24 cellular contexts compared by ENCODE assay signal in the genomic region with DNA sequence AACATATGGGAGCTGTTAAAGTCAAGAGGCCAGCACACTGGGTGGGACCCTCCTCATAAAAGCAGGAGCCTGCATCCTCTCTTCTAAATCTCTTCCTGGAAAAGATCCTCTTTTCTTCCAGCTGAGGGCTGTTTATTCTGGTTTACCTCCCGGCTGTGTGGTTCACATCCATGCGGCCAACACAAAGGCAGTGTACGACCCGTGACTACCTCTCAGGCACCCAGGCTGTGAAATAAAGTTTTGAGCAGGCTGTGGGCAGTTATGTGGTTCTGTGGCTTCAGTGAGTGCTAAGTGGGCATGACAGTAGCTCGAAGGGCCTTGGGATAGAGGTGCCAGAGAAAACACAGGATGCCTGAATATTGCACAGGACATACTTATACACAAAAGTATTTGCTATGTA.
"Had no signal": no experiment of that assay in that cellular context is flagged by ENCODE, and none has a peak within 500 bp of the region (broad histone marks: within the 10 kb centered on the region; RNA-seq: fewer than 3 reads in every experiment).

No MANE protein-coding gene starts in this region.

- H3K4me3 Mint-ChIP-seq: activated CD4-positive, alpha-beta memory T cell treated with anti-CD3 and anti-CD28 coated beads, Interleukin-2, amount 10 ng/mL, durations not matched to agents 7 days and 5 days; activated CD4-positive, alpha-beta T cell treated with anti-CD3 and anti-CD28 coated beads for 36 hours; activated naive CD4-positive, alpha-beta T cell treated with anti-CD3 and anti-CD28 coated beads, Interleukin-2, amount 10 ng/mL, durations not matched to agents 7 days and 5 days; activated naive CD8-positive, alpha-beta T cell treated with anti-CD3 and anti-CD28 coated beads for 36 hours; activated T-helper 17 cell treated with anti-CD3 and anti-CD28 coated beads, Interleukin-2, amount 50 U/mL, for 72 hours had no signal

- ATAC-seq: activated CD4-positive, alpha-beta T cell treated with anti-CD3 and anti-CD28 coated beads for 36 hours; activated T-helper 17 cell treated with anti-CD3 and anti-CD28 coated beads, Interleukin-2, amount 50 U/mL, for 72 hours; body of pancreas had no signal

- H3K4me3 ChIP-seq: body of pancreas, Peyer's patch, SJCRH30 had no signal

- H3K36me3 ChIP-seq: Peyer's patch, SJCRH30 had no signal

- H3K4me1 ChIP-seq: Peyer's patch, SJCRH30 had no signal

- H3K36me3 Mint-ChIP-seq: activated naive CD4-positive, alpha-beta T cell treated with anti-CD3 and anti-CD28 coated beads, Interleukin-2, amount 10 ng/mL, durations not matched to agents 7 days and 5 days; activated naive CD8-positive, alpha-beta T cell treated with anti-CD3 and anti-CD28 coated beads for 36 hours had no signal

- H3K9me3 ChIP-seq: body of pancreas, Peyer's patch, SJCRH30, SK-N-SH had no signal

- DNase-seq: activated CD4-positive, alpha-beta memory T cell treated with anti-CD3 and anti-CD28 coated beads, Interleukin-2, amount 10 ng/mL, durations not matched to agents 7 days and 5 days; activated CD4-positive, alpha-beta T cell treated with anti-CD3 and anti-CD28 coated beads for 36 hours; activated CD4-positive, alpha-beta T cell treated with anti-CD3 and anti-CD28 coated beads, Interleukin-2, amount 50 U/mL, for 1 hour; activated CD4-positive, CD25-positive, alpha-beta regulatory T cell; activated gamma-delta T cell; activated naive CD4-positive, alpha-beta T cell treated with anti-CD3 and anti-CD28 coated beads, Interleukin-2, amount 10 ng/mL, durations not matched to agents 7 days and 5 days; activated naive CD8-positive, alpha-beta T cell treated with anti-CD3 and anti-CD28 coated beads for 36 hours; activated T-cell treated with anti-CD3 and anti-CD28 coated beads for 4 hours; activated T-cell treated with anti-CD3 and anti-CD28 coated beads, Interleukin-2, amount 50 U/mL, for 48 hours; body of pancreas; Kasumi-1; NCI-H1105 treated with DMSO at 0.1 percent for 48 hours; NCI-H1436 treated with DMSO at 0.1 percent for 48 hours; NCI-H187; NCI-H2081; NCI-H510A treated with DMSO at 0.1 percent for 48 hours; Peyer's patch; Right ventricle myocardium superior; SJCRH30; SK-N-SH; T-helper 1 cell had no signal

- H3K4me1 Mint-ChIP-seq: activated CD4-positive, alpha-beta memory T cell treated with anti-CD3 and anti-CD28 coated beads, Interleukin-2, amount 10 ng/mL, durations not matched to agents 7 days and 5 days; activated CD4-positive, alpha-beta T cell treated with anti-CD3 and anti-CD28 coated beads for 36 hours; activated naive CD4-positive, alpha-beta T cell treated with anti-CD3 and anti-CD28 coated beads, Interleukin-2, amount 10 ng/mL, durations not matched to agents 7 days and 5 days; activated naive CD8-positive, alpha-beta T cell treated with anti-CD3 and anti-CD28 coated beads for 36 hours; activated T-helper 17 cell treated with anti-CD3 and anti-CD28 coated beads, Interleukin-2, amount 50 U/mL, for 72 hours had no signal

- H3K27me3 ChIP-seq: body of pancreas, Peyer's patch, SJCRH30 had no signal

- H3K27ac ChIP-seq: body of pancreas, Peyer's patch, RWPE1, SJCRH30, VCaP had no signal

- H3K27ac Mint-ChIP-seq: activated CD4-positive, alpha-beta memory T cell treated with anti-CD3 and anti-CD28 coated beads, Interleukin-2, amount 10 ng/mL, durations not matched to agents 7 days and 5 days; activated CD4-positive, alpha-beta T cell treated with anti-CD3 and anti-CD28 coated beads for 36 hours; activated naive CD4-positive, alpha-beta T cell treated with anti-CD3 and anti-CD28 coated beads, Interleukin-2, amount 10 ng/mL, durations not matched to agents 7 days and 5 days; activated naive CD8-positive, alpha-beta T cell treated with anti-CD3 and anti-CD28 coated beads for 36 hours; activated T-helper 17 cell treated with anti-CD3 and anti-CD28 coated beads, Interleukin-2, amount 50 U/mL, for 72 hours had no signal

- H3K9me3 Mint-ChIP-seq: activated naive CD8-positive, alpha-beta T cell treated with anti-CD3 and anti-CD28 coated beads for 36 hours had no signal
